10 cellular contexts compared by ENCODE assay signal in the genomic region with DNA sequence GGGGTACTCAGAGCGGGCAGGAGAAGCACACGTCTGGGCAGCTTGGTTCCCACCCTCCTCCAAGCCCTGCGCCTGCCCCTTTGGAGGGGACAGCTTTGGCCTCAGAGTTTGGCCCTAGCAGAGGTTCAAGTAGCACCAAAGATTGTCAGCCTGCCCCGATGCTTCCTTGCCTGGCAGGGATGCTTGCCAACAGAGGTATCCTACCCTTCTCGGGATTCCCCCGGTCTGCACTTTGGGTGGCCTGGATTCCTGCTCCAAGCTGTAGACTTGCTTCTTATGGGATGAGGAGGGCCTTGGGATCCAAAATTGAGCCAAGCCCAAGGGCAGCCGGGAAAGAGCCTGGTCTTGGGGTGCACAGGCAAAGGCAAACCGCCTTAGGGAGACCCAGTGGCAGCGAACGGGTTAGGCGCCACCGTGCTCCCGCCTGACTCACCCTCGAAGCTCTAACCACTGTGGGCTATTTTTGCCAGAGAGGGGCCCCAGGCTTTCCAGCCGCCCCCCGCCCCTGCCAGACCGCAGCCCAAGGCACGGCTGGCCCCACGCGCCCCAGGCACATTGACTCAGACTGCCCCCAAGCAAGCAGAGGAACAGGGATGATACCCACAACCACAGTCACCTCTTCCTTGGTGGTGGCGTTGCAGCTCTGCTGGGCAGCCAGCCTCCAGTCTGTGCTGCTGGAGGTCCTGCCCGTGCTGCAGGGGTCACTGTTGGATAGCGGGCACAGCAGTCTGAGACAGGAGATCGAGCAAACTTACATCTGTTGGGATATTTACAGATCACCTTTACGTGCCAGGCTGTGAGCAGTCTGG. TPM values are rescaled to one million over a fixed set of nuclear protein-coding genes. Genes with fewer than 3 reads are reported as not detected.
DNase-seq lines count a peak whose midpoint lies in the region; ATAC-seq, FAIRE-seq and TF ChIP-seq lines count a peak whose summit lies in the region.
"Had no signal": no experiment of that assay in that cellular context is flagged by ENCODE, and none has a peak within 500 bp of the region (broad histone marks: within the 10 kb centered on the region; RNA-seq: fewer than 3 reads in every experiment).

No MANE protein-coding gene starts in this region.

- H3K4me3 Mint-ChIP-seq in activated naive CD8-positive, alpha-beta T cell treated with anti-CD3 and anti-CD28 coated beads, Interleukin-2, amount 50 U/mL, for 24 hours: peak overlapping the region; percentile 58

- no peak for FAIRE-seq in D721Med (lab: Jason Lieb, UNC)
- FAIRE-seq: colon had no signal

- no peaks in the 10 kb centered on the region for H3K36me3 Mint-ChIP-seq in activated naive CD8-positive, alpha-beta T cell treated with anti-CD3 and anti-CD28 coated beads, Interleukin-2, amount 50 U/mL, for 24 hours (ENCODE audit: low read depth)

- H3K4me1 Mint-ChIP-seq in activated naive CD8-positive, alpha-beta T cell treated with anti-CD3 and anti-CD28 coated beads, Interleukin-2, amount 50 U/mL, for 24 hours: peaks cover 60% of the 10 kb centered on the region

- no peaks in the 10 kb centered on the region for H3K9me3 Mint-ChIP-seq in activated naive CD8-positive, alpha-beta T cell treated with anti-CD3 and anti-CD28 coated beads, Interleukin-2, amount 50 U/mL, for 24 hours

- DNase-seq in NOMO-1 treated with DMSO at 0.1 percent for 48 hours (lab: John Stamatoyannopoulos, UW; ENCODE audit: unreplicated experiment) (peak; percentile 59), posterior vena cava (ENCODE audit: low spot score) (peak; percentile 70), D721Med (ENCODE audit: insufficient read length, low spot score) (no peak), amniotic stem cell (lab: John Stamatoyannopoulos, UW) (no peak), NCI-H1048 (lab: John Stamatoyannopoulos, UW) (no peak)
- peak; percentile 73 for DNase-seq in activated naive CD8-positive, alpha-beta T cell treated with anti-CD3 and anti-CD28 coated beads, Interleukin-2, amount 50 U/mL, for 24 hours
- DNase-seq: NCI-H2171 had no signal

- peak overlapping the region; percentile 81 for H3K27ac Mint-ChIP-seq in activated naive CD8-positive, alpha-beta T cell treated with anti-CD3 and anti-CD28 coated beads, Interleukin-2, amount 50 U/mL, for 24 hours

- H3K27me3 Mint-ChIP-seq in activated naive CD8-positive, alpha-beta T cell treated with anti-CD3 and anti-CD28 coated beads, Interleukin-2, amount 50 U/mL, for 24 hours: peaks cover 76% of the 10 kb centered on the region

- peak; percentile 66 for ATAC-seq in activated naive CD8-positive, alpha-beta T cell treated with anti-CD3 and anti-CD28 coated beads, Interleukin-2, amount 50 U/mL, for 24 hours
- no peak for ATAC-seq in GM19455 (IDR thresholded peaks at IDR 0.05; ENCODE audit: unreplicated experiment)

- intact Hi-C loops in posterior vena cava (cut with DNase I): no loop called here

- 0 out of 2 replicates have a peak, but pooled peaks have one; percentile 5 for TF ChIP-seq CTCF in GM12875 (IDR thresholded peaks at IDR 0.05; ENCODE audit: borderline replicate concordance, insufficient read depth, low read depth, low read length)
- no peak for TF ChIP-seq CTCF in D721Med (IDR thresholded peaks at IDR 0.05; ENCODE audit: insufficient read depth, missing control alignments)

- H3K4me3 ChIP-seq in GM12875 (ENCODE audit: low read depth, low read length): no peak overlapping the region

RNA-seq across cellular contexts. Expression of gene WNT10B, which starts 0.9 kb away (rescaled TPM):
- total RNA-seq in posterior vena cava: 1 to 10 TPM in 1 of 2 donors, under 1 TPM in 1; 0.33 to 4.0 TPM

RNA-seq across cellular contexts. Expression of gene WNT1, which starts 5.7 kb away (rescaled TPM):
- not detected for total RNA-seq in posterior vena cava

RNA-seq across cellular contexts. Expression of gene ARF3, which starts 15.1 kb away (rescaled TPM):
- total RNA-seq in posterior vena cava: 100 to 1,000 TPM; 127 to 130 TPM

RNA-seq across cellular contexts. Expression of gene DDN, which starts 26.8 kb away (rescaled TPM):
- not detected for total RNA-seq in posterior vena cava

RNA-seq across cellular contexts. Expression of gene PRKAG1, which starts 46.2 kb away (rescaled TPM):
- total RNA-seq in posterior vena cava: 10 to 100 TPM; 52.2 to 57.3 TPM

Comparison
In these comparisons a context has a peak if more than half of its experiments do, and no peak if none do; other contexts are left out.
1. DNase-seq: peak in NOMO-1 treated with DMSO at 0.1 percent for 48 hours (single experiment), activated naive CD8-positive, alpha-beta T cell treated with anti-CD3 and anti-CD28 coated beads, Interleukin-2, amount 50 U/mL, for 24 hours (single experiment) and posterior vena cava (single experiment); none in D721Med (single experiment), amniotic stem cell (single experiment) and NCI-H1048 (single experiment).